ENCODE assay signal across 22 cellular contexts in the genomic region with DNA sequence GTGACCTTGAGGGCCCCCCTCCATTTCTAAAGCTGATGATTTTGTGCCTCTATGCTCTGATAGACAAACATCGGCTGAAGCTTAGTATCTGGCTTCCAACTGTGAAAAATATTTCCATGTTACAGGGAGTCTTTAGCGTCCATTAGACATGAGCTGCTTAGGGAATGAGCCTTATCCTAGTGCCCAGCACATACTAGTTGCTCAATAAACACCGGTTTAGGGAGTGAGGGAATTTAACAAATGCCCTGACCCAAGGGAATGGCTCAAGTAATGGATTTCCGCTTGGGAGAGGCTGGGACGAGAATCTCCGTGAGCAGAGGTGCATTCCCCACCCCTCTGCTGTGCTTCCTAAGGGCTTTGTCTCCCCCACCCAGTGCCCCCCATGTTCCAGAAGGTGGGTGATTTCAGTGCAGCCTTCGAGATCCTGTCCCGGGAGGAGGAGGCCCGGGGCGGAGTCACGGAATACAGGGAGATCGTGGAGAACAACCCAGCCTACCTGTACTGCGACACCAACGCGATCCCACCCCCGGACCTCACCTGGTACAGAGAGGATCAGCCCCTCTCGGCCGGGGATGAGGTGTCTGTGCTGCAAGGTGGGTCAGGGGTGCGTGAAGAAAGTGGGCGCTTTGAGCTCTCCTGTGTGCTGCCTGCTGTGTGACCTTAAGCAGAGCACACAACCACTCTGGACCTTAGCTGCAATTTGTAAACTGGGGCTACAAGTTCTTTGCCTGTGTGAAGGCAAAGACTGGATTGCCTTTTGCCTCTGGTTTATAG.
A peak's percentile ranks its signal among the peaks of the same experiment; 100 is the strongest.
DNase-seq lines count a peak whose midpoint lies in the region; ATAC-seq, FAIRE-seq and TF ChIP-seq lines count a peak whose summit lies in the region.
"Had no signal": no experiment of that assay in that cellular context is flagged by ENCODE, and none has a peak within 500 bp of the region (broad histone marks: within the 10 kb centered on the region; RNA-seq: fewer than 3 reads in every experiment).

No MANE protein-coding gene starts in this region.

- H3K4ac ChIP-seq in H1 (replicated peaks; ENCODE audit: insufficient read length, low read depth, low read length), result no peak overlapping the region

- H3K4me3 ChIP-seq in HepG2 (replicated peaks in 1 of 3; ENCODE audit: insufficient read depth in 1 of 3, low read depth in 2 of 3, low read length in 3 of 3) (no peak overlapping the region), right lobe of liver (no peak overlapping the region), H1 (ENCODE audit: extremely low read depth in 1 of 4, insufficient read depth in 2 of 4, low read depth in 3 of 4, low read length in 4 of 4) (no peak overlapping the region)
- H3K4me3 ChIP-seq: BLaER1, GM12878, GM23338, HAP-1 had no signal

- H3K27me3 ChIP-seq in HepG2 (ENCODE audit: control insufficient read depth in 1 of 2, insufficient read depth in 2 of 2, low read length in 2 of 2) (peaks cover 5 to 16% of the 10 kb centered on the region in 2 experiments; a peak in 2 of 5 replicates), right lobe of liver (no peaks in the 10 kb centered on the region), H1 (replicated peaks in 1 of 4; ENCODE audit: control insufficient read depth in 3 of 4, extremely low read depth in 1 of 4, insufficient read depth in 3 of 4, low read length in 3 of 4) (no peaks in the 10 kb centered on the region)
- H3K27me3 ChIP-seq: BLaER1 had no signal

- peak overlapping the region; percentile 16 for H3K27ac Mint-ChIP-seq in nephron progenitor cell
- H3K27ac Mint-ChIP-seq: B cell; CD4-positive, CD25-positive, alpha-beta regulatory T cell; CD8-positive, alpha-beta T cell; GM23338 had no signal

- no peak for TF ChIP-seq POLR2A in HepG2 (IDR thresholded peaks at IDR 0.05; ENCODE audit: insufficient read depth in 1 of 2, low read depth in 2 of 2, low read length in 2 of 2)
- TF ChIP-seq POLR2A in right lobe of liver (IDR thresholded peaks at IDR 0.05), result no peak
- TF ChIP-seq POLR2A in H1 (IDR thresholded peaks at IDR 0.05; ENCODE audit: control extremely low read depth in 1 of 2, low read depth in 2 of 2, low read length in 2 of 2), result no peak

- no TSS peak for BruUV-seq in HepG2 (replicated peaks; lab: Mats Ljungman, UMichigan)

- H3K23ac ChIP-seq in H1 (ENCODE audit: insufficient read length), result no peak overlapping the region

- H3K79me1 ChIP-seq in H1 (ENCODE audit: low read depth, low read length), result no peaks in the 10 kb centered on the region

- WGBS in HepG2 (ENCODE audit: low lambda C conversion rate), result 23% methylated on average over 8 of the region's 20 CpGs
- WGBS in right lobe of liver (ENCODE audit: insufficient coverage, low coverage, low lambda C conversion rate, missing lambda C conversion rate), result 96% methylated on average over 7 of the region's 20 CpGs
- 91% methylated on average over 18 of the region's 20 CpGs; no CpG with 5 or more reads in 1 of the 2 experiments for WGBS in H1 (ENCODE audit: extremely low coverage in 1 of 2, insufficient coverage in 1 of 2, insufficient read length in 1 of 2, insufficient replicate concordance in 2 of 2, low coverage in 1 of 2, low lambda C conversion rate in 2 of 2, missing lambda C conversion rate in 1 of 2), 2 experiments

- H2BK15ac ChIP-seq in H1 (ENCODE audit: low read length), result no peak overlapping the region

- TF ChIP-seq EP300 in HepG2 (IDR thresholded peaks at IDR 0.05; ENCODE audit: low read depth in 2 of 2, low read length in 2 of 2), result no peak
- no peak for TF ChIP-seq EP300 in HepG2 (CRISPR knock-in tag; IDR thresholded peaks at IDR 0.05; ENCODE audit: borderline replicate concordance)
- TF ChIP-seq EP300 in H1 (IDR thresholded peaks at IDR 0.05; ENCODE audit: borderline replicate concordance in 1 of 2, low read depth in 2 of 2, low read length in 2 of 2), result no peak

- H3K4me3 Mint-ChIP-seq in nephron progenitor cell, result no peak overlapping the region
- H3K4me3 Mint-ChIP-seq: B cell; CD4-positive, CD25-positive, alpha-beta regulatory T cell; CD8-positive, alpha-beta T cell; GM23338 had no signal

- no peak overlapping the region for H3K56ac ChIP-seq in H1 (replicated peaks; ENCODE audit: insufficient read length, low read depth, low read length)

- 0 out of 2 replicates have a peak overlapping the region, but pooled peaks have one; percentile 53 for H2AK5ac ChIP-seq in H1 (ENCODE audit: low read depth, low read length)

- H3K27me3 Mint-ChIP-seq in nephron progenitor cell (ENCODE audit: low read depth, poor library complexity), result peaks cover 18% of the 10 kb centered on the region

- DNase-seq in HepG2 (ENCODE audit: low spot score), result no peak
- DNase-seq in right lobe of liver, result no peak
- DNase-seq in H1 (ENCODE audit: low read depth in 1 of 2, low spot score in 2 of 2), result no peak
- no peak for DNase-seq in nephron progenitor cell
- DNase-seq in globus pallidus (ENCODE audit: low spot score), result no peak
- no peak for DNase-seq in GM10266 (ENCODE audit: extremely low spot score)
- DNase-seq: 8988T; Caco-2; CD4-positive, CD25-positive, alpha-beta regulatory T cell; CD8-positive, alpha-beta T cell; DMS153; DND-41 had no signal

- peaks cover 7% of the 10 kb centered on the region for H3K4me1 Mint-ChIP-seq in nephron progenitor cell
- H3K4me1 Mint-ChIP-seq: B cell; CD4-positive, CD25-positive, alpha-beta regulatory T cell; GM23338 had no signal

- 0 out of 2 replicates have a peak overlapping the region, but pooled peaks have one; percentile 27 for H2BK12ac ChIP-seq in H1 (ENCODE audit: low read depth, low read length)

- TF ChIP-seq CTCF in HepG2 (CRISPR knock-in tag; IDR thresholded peaks at IDR 0.05), result no peak
- no peak for TF ChIP-seq CTCF in right lobe of liver (IDR thresholded peaks at IDR 0.05)
- no peak for TF ChIP-seq CTCF in H1 (IDR thresholded peaks at IDR 0.05; ENCODE audit: control extremely low read depth in 1 of 3, insufficient read depth in 1 of 3, low read depth in 1 of 3, low read length in 3 of 3)
- no peak for TF ChIP-seq CTCF in nephron progenitor cell (IDR thresholded peaks at IDR 0.05)
- no peak for TF ChIP-seq CTCF in GM10266 (IDR thresholded peaks at IDR 0.05; ENCODE audit: control insufficient read depth, insufficient read depth, low read depth, missing control alignments)

- no peak overlapping the region for H3K14ac ChIP-seq in H1 (ENCODE audit: insufficient read length)

- H3K4me2 ChIP-seq in HepG2 (ENCODE audit: low read depth, low read length) (no peak overlapping the region), H1 (ENCODE audit: insufficient read depth in 1 of 2, low read depth in 2 of 2, low read length in 2 of 2) (no peak overlapping the region)
- H3K4me2 ChIP-seq: BLaER1, GM23338 had no signal

- H3K18ac ChIP-seq in H1 (ENCODE audit: extremely low read depth, low read length), result no peak overlapping the region

- H3K36me3 ChIP-seq in HepG2 (replicated peaks in 1 of 2; ENCODE audit: control insufficient read depth in 1 of 2, insufficient read depth in 2 of 2, low read length in 2 of 2) (no peaks in the 10 kb centered on the region), right lobe of liver (no peaks in the 10 kb centered on the region), H1 (ENCODE audit: control insufficient read depth in 2 of 4, insufficient read depth in 4 of 4, low read length in 3 of 4) (no peaks in the 10 kb centered on the region)
- H3K36me3 ChIP-seq: BLaER1, HAP-1 had no signal

- no peaks in the 10 kb centered on the region for H3K9me3 ChIP-seq in HepG2 (ENCODE audit: low read length)
- H3K9me3 ChIP-seq in right lobe of liver, result no peaks in the 10 kb centered on the region
- no peaks in the 10 kb centered on the region for H3K9me3 ChIP-seq in H1 (ENCODE audit: insufficient read depth in 2 of 2, low read depth in 1 of 2, low read length in 1 of 2)
- H3K9me3 ChIP-seq: BLaER1, Caco-2, HAP-1 had no signal

- H2AFZ ChIP-seq in HepG2 (ENCODE audit: low read length) (no peak overlapping the region), H1 (ENCODE audit: low read length) (no peak overlapping the region)
- H2AFZ ChIP-seq: GM23338 had no signal

- CTCF ChIA-PET in HepG2 (lab: Yijun Ruan, JAX; ENCODE audit: low intra/inter-chr PET ratio, low total read pairs), result no interaction called here
- CTCF ChIA-PET in H1 (lab: Charles Lee; ENCODE audit: partially characterized antibody), result interaction anchor here (0.6 to 1.5 kb wide), 6 partner anchors 9 to 225 kb away, joined by 3 to 4 read pairs (median 3); no protein-coding TSS in a partner anchor

- no peak overlapping the region for H4K5ac ChIP-seq in H1 (ENCODE audit: insufficient read length, low read depth, low read length)

- FAIRE-seq in HepG2 (lab: Jason Lieb, UNC) (no peak), H1 (lab: Jason Lieb, UNC) (no peak)
- FAIRE-seq: G401.6, GM12878, GM19239, H54 had no signal

- H2BK120ac ChIP-seq in H1 (replicated peaks; ENCODE audit: low read depth, low read length), result no peak overlapping the region

- intact Hi-C loops in HepG2 (cut with micrococcal nuclease; ENCODE audit: unreplicated experiment), result no loop called here
- intact Hi-C loops in right lobe of liver (cut with DNase I), result no loop called here

- H3K9ac ChIP-seq in HepG2 (ENCODE audit: insufficient read depth, low read depth, low read length) (no peak overlapping the region), H1 (replicated peaks in 1 of 4; ENCODE audit: extremely low read depth in 1 of 4, low read depth in 3 of 4, low read length in 3 of 4) (no peak overlapping the region)
- H3K9ac ChIP-seq: BLaER1 had no signal

- no peaks in the 10 kb centered on the region for H3K79me2 ChIP-seq in HepG2 (ENCODE audit: insufficient read depth, low read length)
- no peaks in the 10 kb centered on the region for H3K79me2 ChIP-seq in H1 (ENCODE audit: control insufficient read depth in 1 of 2, insufficient read depth in 2 of 2, low read length in 2 of 2)

- POLR2A ChIA-PET in HepG2 (lab: Yijun Ruan, JAX), result no interaction called here
- POLR2A ChIA-PET in H1 (lab: Charles Lee; ENCODE audit: partially characterized antibody), result interaction anchor here (1.2 kb wide), 1 partner anchor 9 kb away, joined by 4 read pairs; no protein-coding TSS in a partner anchor

- no peaks in the 10 kb centered on the region for H3K9me3 Mint-ChIP-seq in nephron progenitor cell
- H3K9me3 Mint-ChIP-seq: CD4-positive, CD25-positive, alpha-beta regulatory T cell; CD8-positive, alpha-beta T cell; GM23338 had no signal

- in situ Hi-C loops in HepG2 (cut with HindIII; ENCODE audit: extremely low pct_ligation_motif_present, low pct_unique_long_range_greater_than_20kb), result no loop called here

- no peak overlapping the region for H2BK20ac ChIP-seq in H1 (ENCODE audit: low read length)

- TF ChIP-seq RAD21 in HepG2 (CRISPR knock-in tag; IDR thresholded peaks at IDR 0.05) (no peak), H1 (IDR thresholded peaks at IDR 0.05 in 1 of 2, conservative IDR thresholded peaks at IDR 0.05 in 1 of 2; ENCODE audit: low read depth in 2 of 2, low read length in 2 of 2) (no peak)

- no peak overlapping the region for H4K8ac ChIP-seq in H1 (ENCODE audit: extremely low read depth, insufficient read depth, low read length)

- H2BK5ac ChIP-seq in H1 (ENCODE audit: low read depth, low read length), result no peak overlapping the region

- H3K36me3 Mint-ChIP-seq in nephron progenitor cell (ENCODE audit: low read depth), result no peaks in the 10 kb centered on the region
- H3K36me3 Mint-ChIP-seq: CD4-positive, CD25-positive, alpha-beta regulatory T cell; CD8-positive, alpha-beta T cell had no signal

- peaks cover 7% of the 10 kb centered on the region; the same call in 1 of the 2 replicates for H3K4me1 ChIP-seq in HepG2 (ENCODE audit: insufficient read depth, low read length)
- no peaks in the 10 kb centered on the region for H3K4me1 ChIP-seq in right lobe of liver
- no peaks in the 10 kb centered on the region for H3K4me1 ChIP-seq in H1 (replicated peaks in 1 of 4; ENCODE audit: control insufficient read depth in 3 of 4, insufficient read depth in 4 of 4, low read length in 3 of 4)
- H3K4me1 ChIP-seq: BLaER1, Caco-2, HAP-1 had no signal

- peaks cover 1% of the 10 kb centered on the region; the same call in 1 of the 2 replicates for H3K23me2 ChIP-seq in H1 (ENCODE audit: low read depth, low read length)

- H4K91ac ChIP-seq in H1 (replicated peaks; ENCODE audit: insufficient read length, low read length), result no peak overlapping the region

- H3K27ac ChIP-seq in HepG2 (ENCODE audit: extremely low read length, insufficient read depth, low read length) (no peak overlapping the region), right lobe of liver (no peak overlapping the region), H1 (ENCODE audit: low read depth, low read length) (no peak overlapping the region)
- H3K27ac ChIP-seq: BLaER1, C4-2B had no signal

- ATAC-seq in HepG2 (no peak), right lobe of liver (no peak), GM19467 (IDR thresholded peaks at IDR 0.05; ENCODE audit: unreplicated experiment) (no peak)
- ATAC-seq: CD8-positive, alpha-beta T cell; GM12878; GM23338 had no signal

- H4K20me1 ChIP-seq in HepG2 (ENCODE audit: insufficient read depth, low read length) (peaks cover 2% of the 10 kb centered on the region; the same call in 1 of the 2 replicates), H1 (replicated peaks in 1 of 2; ENCODE audit: control insufficient read depth in 1 of 2, insufficient read depth in 2 of 2, low read length in 2 of 2) (peaks cover 0 to 2% of the 10 kb centered on the region in 2 experiments)
- H4K20me1 ChIP-seq: BLaER1 had no signal
